10 cellular contexts compared by ENCODE assay signal in genomic region chr7:156857757-156858156, GRCh38.
"Had no signal": no experiment of that assay in that cellular context is flagged by ENCODE, and none has a peak within 500 bp of the region (broad histone marks: within the 10 kb centered on the region; RNA-seq: fewer than 3 reads in every experiment).

No MANE protein-coding gene starts in this region.

- H3K4me2 ChIP-seq: KMS-11 had no signal

- H3K4me3 ChIP-seq: GM23248, HAP-1 had no signal

- ATAC-seq: HCT116 had no signal

- DNase-seq: GM23248, GOT3, H7, IMR-90, Karpas-422, KBM-7 had no signal

- H3K27ac ChIP-seq: GM23248, HL-60, KMS-11 had no signal
